ENCODE assay signal across 16 cellular contexts in the genomic region with DNA sequence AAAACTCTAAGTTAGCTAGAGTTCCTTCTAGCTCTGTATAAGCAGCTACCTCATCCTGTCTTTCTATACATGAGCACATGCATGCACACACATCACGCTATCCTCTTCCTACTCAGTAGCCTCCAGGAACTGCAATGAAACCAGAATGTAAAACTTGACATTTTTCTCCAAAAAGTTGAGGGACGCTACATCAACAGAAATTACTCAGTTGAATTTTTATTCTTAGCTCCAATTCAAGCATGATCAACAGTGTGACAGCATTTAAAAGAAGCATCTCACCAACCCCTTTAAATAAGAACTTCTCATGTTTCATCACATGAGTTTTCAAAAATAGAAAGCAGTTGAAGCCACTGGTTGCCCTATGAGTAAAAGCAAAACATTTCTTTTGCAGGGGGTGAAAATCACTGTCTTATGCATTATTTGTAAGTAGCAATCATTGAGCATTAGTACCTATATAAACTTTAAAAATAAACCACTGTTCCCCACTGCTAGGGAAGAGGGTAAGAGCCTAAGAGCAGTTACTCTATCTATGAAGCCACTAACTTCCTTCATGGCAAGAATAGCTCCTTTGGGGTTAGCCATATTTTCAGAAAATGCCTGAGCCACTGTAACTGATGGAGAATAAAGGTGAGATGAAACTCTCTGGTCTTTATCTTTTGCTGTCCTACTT.
DNase-seq lines count a peak whose midpoint lies in the region; ATAC-seq and TF ChIP-seq lines count a peak whose summit lies in the region.
"Had no signal": no experiment of that assay in that cellular context is flagged by ENCODE, and none has a peak within 500 bp of the region (broad histone marks: within the 10 kb centered on the region; RNA-seq: fewer than 3 reads in every experiment).

No MANE protein-coding gene starts in this region.

- H3K4me2 ChIP-seq in SK-N-SH, result no peak overlapping the region
- H3K4me2 ChIP-seq: GM23338, KMS-11 had no signal

- no peak for ATAC-seq in SK-N-SH treated with all-trans-retinoic acid at 6 μM for 48 hours
- ATAC-seq in HG02588 (IDR thresholded peaks at IDR 0.05; ENCODE audit: unreplicated experiment), result peak; percentile 83
- peak; percentile 74 for ATAC-seq in HG03520 (IDR thresholded peaks at IDR 0.05; ENCODE audit: unreplicated experiment)
- ATAC-seq in stimulated activated naive B cell treated with anti-CD40 and anti-IgM and Interleukin-4, amounts not matched to agents 10 μg/mL and 1 μg/mL and 100 μg/mL, for 72 hours (replicated peaks), result peak; percentile 72 to 81
- no peak for ATAC-seq in HG03135 (IDR thresholded peaks at IDR 0.05; ENCODE audit: unreplicated experiment)
- ATAC-seq in T-helper 17 cell, result no peak
- ATAC-seq: GM23338 had no signal

- no peaks in the 10 kb centered on the region for H4K20me1 ChIP-seq in SK-N-SH (ENCODE audit: insufficient read depth)

- H3K27me3 Mint-ChIP-seq in stimulated activated naive B cell treated with anti-CD40 and anti-IgM and Interleukin-4, amounts not matched to agents 10 μg/mL and 1 μg/mL and 100 μg/mL, for 72 hours, result no peaks in the 10 kb centered on the region
- H3K27me3 Mint-ChIP-seq in T-helper 17 cell, result peaks cover 2% of the 10 kb centered on the region

- H3K9me3 Mint-ChIP-seq in stimulated activated naive B cell treated with anti-CD40 and anti-IgM and Interleukin-4, amounts not matched to agents 10 μg/mL and 1 μg/mL and 100 μg/mL, for 72 hours, result peaks cover 0 to 4% of the 10 kb centered on the region in 2 donors
- H3K9me3 Mint-ChIP-seq: activated T-cell treated with anti-CD3 and anti-CD28 coated beads, Interleukin-2, amount 50 U/mL, for 24 hours had no signal

- 71% methylated on average over 2 of the region's 2 CpGs for WGBS in SK-N-SH (ENCODE audit: low lambda C conversion rate)
- 72 to 88% methylated on average over 2 of the region's 2 CpGs for WGBS in esophagus squamous epithelium, 2 donors

- TF ChIP-seq POLR2A in esophagus squamous epithelium (IDR thresholded peaks at IDR 0.05), result no peak

- H3K9me3 ChIP-seq in SK-N-SH (no peaks in the 10 kb centered on the region), esophagus squamous epithelium (no peaks in the 10 kb centered on the region), T-helper 17 cell (ENCODE audit: control insufficient read depth, low read length, poor library complexity, severe bottlenecking) (no peaks in the 10 kb centered on the region)

- no peaks in the 10 kb centered on the region for H3K36me3 Mint-ChIP-seq in stimulated activated naive B cell treated with anti-CD40 and anti-IgM and Interleukin-4, amounts not matched to agents 10 μg/mL and 1 μg/mL and 100 μg/mL, for 72 hours
- no peaks in the 10 kb centered on the region for H3K36me3 Mint-ChIP-seq in T-helper 17 cell (ENCODE audit: low read depth)

- H3K36me3 ChIP-seq in SK-N-SH (replicated peaks in 1 of 2; ENCODE audit: control insufficient read depth in 1 of 2, insufficient read depth in 2 of 2, low read length in 1 of 2), result no peaks in the 10 kb centered on the region
- no peaks in the 10 kb centered on the region for H3K36me3 ChIP-seq in esophagus squamous epithelium

- H3K4me1 Mint-ChIP-seq in stimulated activated naive B cell treated with anti-CD40 and anti-IgM and Interleukin-4, amounts not matched to agents 10 μg/mL and 1 μg/mL and 100 μg/mL, for 72 hours, result peaks cover 11 to 20% of the 10 kb centered on the region in 2 donors
- peaks cover 6% of the 10 kb centered on the region for H3K4me1 Mint-ChIP-seq in T-helper 17 cell

- no peak overlapping the region for H3K27ac ChIP-seq in SK-N-SH (ENCODE audit: low read depth in 2 of 2, low read length in 1 of 2)
- H3K27ac ChIP-seq in esophagus squamous epithelium, result no peak overlapping the region
- H3K27ac ChIP-seq: KMS-11 had no signal

- intact Hi-C loops in esophagus squamous epithelium (cut with DNase I), result no loop called here

- H3K27ac Mint-ChIP-seq in stimulated activated naive B cell treated with anti-CD40 and anti-IgM and Interleukin-4, amounts not matched to agents 10 μg/mL and 1 μg/mL and 100 μg/mL, for 72 hours, result no peak overlapping the region
- no peak overlapping the region for H3K27ac Mint-ChIP-seq in T-helper 17 cell
- H3K27ac Mint-ChIP-seq: activated T-cell treated with anti-CD3 and anti-CD28 coated beads, Interleukin-2, amount 50 U/mL, for 24 hours; GM23338 had no signal

- H3K79me2 ChIP-seq in SK-N-SH (ENCODE audit: insufficient read depth), result no peaks in the 10 kb centered on the region

- no peak for TF ChIP-seq RAD21 in SK-N-SH (IDR thresholded peaks at IDR 0.05; ENCODE audit: low read length)

- H2AFZ ChIP-seq in SK-N-SH (ENCODE audit: low read depth), result 0 out of 2 replicates have a peak overlapping the region, but pooled peaks have one; percentile 31
- H2AFZ ChIP-seq: GM23338 had no signal

- no peak overlapping the region for H3K9ac ChIP-seq in SK-N-SH
- H3K9ac ChIP-seq: KMS-11 had no signal

- H3K4me3 Mint-ChIP-seq in stimulated activated naive B cell treated with anti-CD40 and anti-IgM and Interleukin-4, amounts not matched to agents 10 μg/mL and 1 μg/mL and 100 μg/mL, for 72 hours, result no peak overlapping the region
- no peak overlapping the region for H3K4me3 Mint-ChIP-seq in T-helper 17 cell
- H3K4me3 Mint-ChIP-seq: activated T-cell treated with anti-CD3 and anti-CD28 coated beads, Interleukin-2, amount 50 U/mL, for 24 hours; GM23338 had no signal

- H3K9me2 ChIP-seq in SK-N-SH, result no peaks in the 10 kb centered on the region

- DNase-seq in SK-N-SH, result no peak
- DNase-seq in stimulated activated naive B cell treated with anti-CD40 and anti-IgM and Interleukin-4, amounts not matched to agents 10 μg/mL and 1 μg/mL and 100 μg/mL, for 72 hours, result no peak
- no peak for DNase-seq in esophagus squamous epithelium (lab: John Stamatoyannopoulos, UW)
- DNase-seq in T-helper 17 cell, result no peak
- DNase-seq: 8988T; activated T-cell treated with anti-CD3 and anti-CD28 coated beads, Interleukin-2, amount 50 U/mL, for 24 hours; central memory CD4-positive, alpha-beta T cell; mesenchymal stem cell; NCI-H526 treated with DMSO at 0.1 percent for 48 hours; retina had no signal

- no peaks in the 10 kb centered on the region for H3F3A ChIP-seq in SK-N-SH (replicated peaks; ENCODE audit: insufficient read depth)

- POLR2A ChIA-PET in SK-N-SH (lab: Yijun Ruan, JAX), result no interaction called here

- CTCF ChIA-PET in SK-N-SH (lab: Yijun Ruan, JAX), result interaction anchor here (0.5 to 1.6 kb wide), 2 partner anchors 11 to 42 kb away, joined by 3 to 5 read pairs; no protein-coding TSS in a partner anchor

- H3K4me3 ChIP-seq in SK-N-SH (ENCODE audit: low read depth in 2 of 2, low read length in 1 of 2), result no peak overlapping the region
- no peak overlapping the region for H3K4me3 ChIP-seq in esophagus squamous epithelium
- H3K4me3 ChIP-seq: GM23338 had no signal

- no peak for TF ChIP-seq EP300 in SK-N-SH (IDR thresholded peaks at IDR 0.05; ENCODE audit: borderline replicate concordance in 1 of 2, low read depth in 1 of 2, low read length in 1 of 2)

- no peak for TF ChIP-seq CTCF in SK-N-SH (IDR thresholded peaks at IDR 0.05)
- no peak for TF ChIP-seq CTCF in esophagus squamous epithelium (IDR thresholded peaks at IDR 0.05)

- H3K4me1 ChIP-seq in SK-N-SH (ENCODE audit: control insufficient read depth in 1 of 2, insufficient read depth in 2 of 2, low read depth in 1 of 2, low read length in 1 of 2) (no peaks in the 10 kb centered on the region), esophagus squamous epithelium (peaks cover 0 to 11% (median 0%) of the 10 kb centered on the region in 3 donors)

- H3K27me3 ChIP-seq in SK-N-SH (ENCODE audit: insufficient read depth) (no peaks in the 10 kb centered on the region), esophagus squamous epithelium (no peaks in the 10 kb centered on the region)

TF ChIP-seq in SK-N-SH, 30 proteins besides CTCF, POLR2A, EP300 and RAD21:
- no peak for TF ChIP-seq ELF1 (IDR thresholded peaks at IDR 0.05)
- TF ChIP-seq GATA2 (CRISPR knock-in tag; IDR thresholded peaks at IDR 0.05), result no peak

TF ChIP-seq in SK-N-SH treated with all-trans-retinoic acid at 6 μM for 48 hours, 23 proteins besides CTCF, POLR2A, EP300 and RAD21 (continues in another document):
- TF ChIP-seq SNAI2 (CRISPR knock-in tag; IDR thresholded peaks at IDR 0.05) (no peak), CSDC2 (CRISPR knock-in tag; IDR thresholded peaks at IDR 0.05) (no peak), BACH2 (CRISPR knock-in tag; IDR thresholded peaks at IDR 0.05; ENCODE audit: borderline replicate concordance) (no peak), ZNF565 (CRISPR knock-in tag; conservative IDR thresholded peaks at IDR 0.05; ENCODE audit: low read depth) (no peak), ZFP3 (CRISPR knock-in tag; IDR thresholded peaks at IDR 0.05) (no peak), ESRRG (CRISPR knock-in tag; IDR thresholded peaks at IDR 0.05) (no peak), ISL1 (CRISPR knock-in tag; IDR thresholded peaks at IDR 0.05) (no peak)
- TF ChIP-seq, protein P1, sequence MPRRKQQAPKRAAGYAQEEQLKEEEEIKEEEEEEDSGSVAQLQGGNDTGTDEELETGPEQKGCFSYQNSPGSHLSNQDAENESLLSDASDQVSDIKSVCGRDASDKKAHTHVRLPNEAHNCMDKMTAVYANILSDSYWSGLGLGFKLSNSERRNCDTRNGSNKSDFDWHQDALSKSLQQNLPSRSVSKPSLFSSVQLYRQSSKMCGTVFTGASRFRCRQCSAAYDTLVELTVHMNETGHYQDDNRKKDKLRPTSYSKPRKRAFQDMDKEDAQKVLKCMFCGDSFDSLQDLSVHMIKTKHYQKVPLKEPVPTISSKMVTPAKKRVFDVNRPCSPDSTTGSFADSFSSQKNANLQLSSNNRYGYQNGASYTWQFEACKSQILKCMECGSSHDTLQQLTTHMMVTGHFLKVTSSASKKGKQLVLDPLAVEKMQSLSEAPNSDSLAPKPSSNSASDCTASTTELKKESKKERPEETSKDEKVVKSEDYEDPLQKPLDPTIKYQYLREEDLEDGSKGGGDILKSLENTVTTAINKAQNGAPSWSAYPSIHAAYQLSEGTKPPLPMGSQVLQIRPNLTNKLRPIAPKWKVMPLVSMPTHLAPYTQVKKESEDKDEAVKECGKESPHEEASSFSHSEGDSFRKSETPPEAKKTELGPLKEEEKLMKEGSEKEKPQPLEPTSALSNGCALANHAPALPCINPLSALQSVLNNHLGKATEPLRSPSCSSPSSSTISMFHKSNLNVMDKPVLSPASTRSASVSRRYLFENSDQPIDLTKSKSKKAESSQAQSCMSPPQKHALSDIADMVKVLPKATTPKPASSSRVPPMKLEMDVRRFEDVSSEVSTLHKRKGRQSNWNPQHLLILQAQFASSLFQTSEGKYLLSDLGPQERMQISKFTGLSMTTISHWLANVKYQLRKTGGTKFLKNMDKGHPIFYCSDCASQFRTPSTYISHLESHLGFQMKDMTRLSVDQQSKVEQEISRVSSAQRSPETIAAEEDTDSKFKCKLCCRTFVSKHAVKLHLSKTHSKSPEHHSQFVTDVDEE (CRISPR knock-in tag; IDR thresholded peaks at IDR 0.05), result no peak

Comparison
In these comparisons a context has a peak if more than half of its experiments do, and no peak if none do; other contexts are left out.
1. ATAC-seq: peak in HG02588 (single experiment), HG03520 (single experiment) and stimulated activated naive B cell treated with anti-CD40 and anti-IgM and Interleukin-4, amounts not matched to agents 10 μg/mL and 1 μg/mL and 100 μg/mL, for 72 hours (2 of 2); none in SK-N-SH treated with all-trans-retinoic acid at 6 μM for 48 hours (single experiment), HG03135 (single experiment) and T-helper 17 cell (single experiment).